1 cellular context compared by ENCODE assay signal in the genomic region with DNA sequence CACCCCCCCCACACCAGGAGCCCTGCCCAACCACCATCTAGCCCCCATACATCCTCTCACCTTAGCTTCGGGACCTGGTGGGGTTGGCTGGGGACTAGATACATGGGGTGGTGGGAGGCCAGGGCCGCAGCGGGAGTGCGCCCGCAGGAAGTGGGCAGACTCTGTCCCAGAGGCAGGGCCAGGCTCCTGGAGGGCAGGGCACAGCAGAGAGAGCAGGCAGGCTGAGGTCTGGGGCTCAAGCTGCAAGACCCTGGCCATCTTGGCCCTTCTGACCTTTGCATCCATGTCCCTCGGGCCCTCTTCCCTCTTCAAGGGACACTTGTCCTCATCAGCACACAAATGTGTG.
TF ChIP-seq lines count a peak whose summit lies in the region.

No MANE protein-coding gene starts in this region.

TF ChIP-seq in HepG2, 621 proteins besides CTCF, POLR2A, EP300 and RAD21:
- no peak for TF ChIP-seq MIER3 (CRISPR knock-in tag; IDR thresholded peaks at IDR 0.05; ENCODE audit: borderline replicate concordance)
- TF ChIP-seq, protein P1, sequence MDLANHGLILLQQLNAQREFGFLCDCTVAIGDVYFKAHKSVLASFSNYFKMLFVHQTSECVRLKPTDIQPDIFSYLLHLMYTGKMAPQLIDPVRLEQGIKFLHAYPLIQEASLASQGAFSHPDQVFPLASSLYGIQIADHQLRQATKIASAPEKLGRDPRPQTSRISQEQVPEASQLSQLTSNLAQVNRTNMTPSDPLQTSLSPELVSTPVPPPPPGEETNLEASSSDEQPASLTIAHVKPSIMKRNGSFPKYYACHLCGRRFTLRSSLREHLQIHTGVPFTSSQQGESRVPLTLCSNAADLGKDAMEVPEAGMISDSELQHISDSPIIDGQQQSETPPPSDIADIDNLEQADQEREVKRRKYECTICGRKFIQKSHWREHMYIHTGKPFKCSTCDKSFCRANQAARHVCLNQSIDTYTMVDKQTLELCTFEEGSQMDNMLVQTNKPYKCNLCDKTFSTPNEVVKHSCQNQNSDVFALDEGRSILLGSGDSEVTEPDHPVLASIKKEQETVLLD (CRISPR knock-in tag; IDR thresholded peaks at IDR 0.05; ENCODE audit: low read depth) = 0 out of 2 replicates have a peak, but pooled peaks have one; percentile 14
